ENCODE assay signal across 8 cellular contexts in the genomic region with DNA sequence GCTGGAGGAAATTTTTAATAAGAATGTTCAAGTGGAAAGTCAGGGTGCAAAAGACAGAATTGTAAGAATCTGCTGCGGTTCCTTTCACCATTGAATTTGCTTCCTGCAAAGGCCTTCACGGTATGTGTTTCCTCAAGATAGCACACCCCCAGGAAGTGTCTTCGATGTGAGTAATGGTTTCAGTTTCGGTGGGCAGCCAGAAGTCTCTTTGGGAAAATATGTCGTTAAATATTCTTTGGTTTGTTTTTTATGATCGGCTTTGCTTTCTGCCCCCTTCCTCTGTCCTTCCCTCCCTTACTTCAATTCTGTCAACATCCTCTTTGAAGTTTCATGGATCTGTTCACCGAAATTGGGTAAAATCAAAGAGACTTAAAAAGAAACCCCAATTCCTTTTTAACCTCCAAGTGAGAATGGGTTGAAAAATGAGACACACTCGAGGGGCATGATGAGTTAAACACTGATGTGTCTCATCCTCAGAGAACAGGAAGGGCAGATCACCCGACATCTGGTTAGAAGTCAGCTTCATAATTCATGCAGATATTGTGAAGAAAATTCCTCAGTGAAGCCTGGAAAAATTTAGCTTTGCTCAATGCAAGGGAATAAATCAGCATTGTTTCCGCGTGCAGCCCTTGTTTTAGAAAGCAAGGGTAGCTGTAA.
DNase-seq lines count a peak whose midpoint lies in the region; ATAC-seq, FAIRE-seq and TF ChIP-seq lines count a peak whose summit lies in the region.

No MANE protein-coding gene starts in this region.

- TF ChIP-seq CTCF in endothelial cell of umbilical vein (IDR thresholded peaks at IDR 0.05; ENCODE audit: extremely low read depth in 1 of 2, insufficient read depth in 1 of 2, low read depth in 1 of 2, low read length in 2 of 2) = no peak
- TF ChIP-seq CTCF in gastrocnemius medialis (IDR thresholded peaks at IDR 0.05 in 4 of 5, conservative IDR thresholded peaks at IDR 0.05 in 1 of 5) = no peak

- peaks cover 41% of the 10 kb centered on the region for H3K27me3 Mint-ChIP-seq in activated naive CD4-positive, alpha-beta T cell treated with anti-CD3 and anti-CD28 coated beads, Interleukin-2, amount 10 ng/mL, durations not matched to agents 7 days and 5 days

- in situ Hi-C loops in gastrocnemius medialis (cut with MboI; ENCODE audit: low sequenced_read_pairs in 4 of 4) = loop anchor here in 3 of 4 donors (10.0 to 25.0 kb wide), 4 partner anchors 245 to 820 kb away; no protein-coding TSS in a partner anchor

- peaks cover 20% of the 10 kb centered on the region for H3K4me1 Mint-ChIP-seq in activated naive CD4-positive, alpha-beta T cell treated with anti-CD3 and anti-CD28 coated beads, Interleukin-2, amount 10 ng/mL, durations not matched to agents 7 days and 5 days

- WGBS in aorta, 2 donors = 68 to 75% methylated on average over 11 of the region's 11 CpGs

- peak; percentile 40 for DNase-seq in activated naive CD4-positive, alpha-beta T cell treated with anti-CD3 and anti-CD28 coated beads, Interleukin-2, amount 10 ng/mL, durations not matched to agents 7 days and 5 days
- no peak for DNase-seq in activated naive CD4-positive, alpha-beta T cell treated with Interleukin-2 at 50 U/mL for 16 hours
- DNase-seq in NOMO-1 treated with dmso at 0.1 percent for 144 hours (lab: John Stamatoyannopoulos, UW; ENCODE audit: unreplicated experiment) = peak; percentile 80
- peak; percentile 86 for DNase-seq in endothelial cell of umbilical vein (ENCODE audit: low read depth, low spot score)
- DNase-seq in gastrocnemius medialis = no peak
- no peak for DNase-seq in aorta
- DNase-seq in posterior vena cava (ENCODE audit: low spot score) = no peak

- H3K9me3 Mint-ChIP-seq in activated naive CD4-positive, alpha-beta T cell treated with anti-CD3 and anti-CD28 coated beads, Interleukin-2, amount 10 ng/mL, durations not matched to agents 7 days and 5 days = no peaks in the 10 kb centered on the region

- peak; percentile 98 for FAIRE-seq in endothelial cell of umbilical vein (lab: Jason Lieb, UNC)

- CTCF ChIA-PET in activated naive CD4-positive, alpha-beta T cell treated with anti-CD3 and anti-CD28 coated beads, Interleukin-2, amount 10 ng/mL, durations not matched to agents 7 days and 5 days (lab: Charles Lee) = no interaction called here
- CTCF ChIA-PET in endothelial cell of umbilical vein (lab: Charles Lee) = interaction anchor here (1.1 to 2.2 kb wide), 3 partner anchors 301 to 907 kb away, joined by 3 to 5 read pairs (median 5); no protein-coding TSS in a partner anchor

- BruUV-seq in endothelial cell of umbilical vein (replicated peaks; lab: Mats Ljungman, UMichigan) = no TSS peak

- H3K27ac ChIP-seq in endothelial cell of umbilical vein (ENCODE audit: insufficient read depth, low read depth, low read length) (peak overlapping the region; percentile 91), gastrocnemius medialis (peak overlapping the region; percentile 32 to 72 (median 59)), aorta (ENCODE audit: low read depth in 1 of 2, low read length in 2 of 2) (no peak overlapping the region)

- ATAC-seq in gastrocnemius medialis (no peak), aorta (ENCODE audit: low FRiP score) (no peak), GM19395 (IDR thresholded peaks at IDR 0.05; ENCODE audit: unreplicated experiment) (no peak)

- H3K4me2 ChIP-seq in endothelial cell of umbilical vein (ENCODE audit: insufficient read depth, low read length) = peak overlapping the region; percentile 96

- H3K36me3 ChIP-seq in endothelial cell of umbilical vein (ENCODE audit: control insufficient read depth in 2 of 2, extremely low read depth in 1 of 2, insufficient read depth in 2 of 2, low read length in 2 of 2) (no peaks in the 10 kb centered on the region), gastrocnemius medialis (no peaks in the 10 kb centered on the region), aorta (ENCODE audit: control insufficient read depth in 1 of 2, insufficient read depth in 2 of 2, low read length in 1 of 2) (no peaks in the 10 kb centered on the region)

- H3K27ac Mint-ChIP-seq in activated naive CD4-positive, alpha-beta T cell treated with anti-CD3 and anti-CD28 coated beads, Interleukin-2, amount 10 ng/mL, durations not matched to agents 7 days and 5 days = peak overlapping the region; percentile 47

- H3K36me3 Mint-ChIP-seq in activated naive CD4-positive, alpha-beta T cell treated with anti-CD3 and anti-CD28 coated beads, Interleukin-2, amount 10 ng/mL, durations not matched to agents 7 days and 5 days = no peaks in the 10 kb centered on the region

- no peaks in the 10 kb centered on the region for H3K79me2 ChIP-seq in endothelial cell of umbilical vein (ENCODE audit: control insufficient read depth, insufficient read depth, low read length)

- H3K4me3 Mint-ChIP-seq in activated naive CD4-positive, alpha-beta T cell treated with anti-CD3 and anti-CD28 coated beads, Interleukin-2, amount 10 ng/mL, durations not matched to agents 7 days and 5 days = peak overlapping the region; percentile 62

- H3K9ac ChIP-seq in endothelial cell of umbilical vein (replicated peaks; ENCODE audit: extremely low read depth, insufficient read depth, low read length) = peak overlapping the region; percentile 88

- H2AFZ ChIP-seq in endothelial cell of umbilical vein (ENCODE audit: low read depth, low read length) = peak overlapping the region; percentile 73

- no peaks in the 10 kb centered on the region for H4K20me1 ChIP-seq in endothelial cell of umbilical vein (replicated peaks; ENCODE audit: control insufficient read depth, extremely low read depth, insufficient read depth, low read length)

- intact Hi-C loops in endothelial cell of umbilical vein (cut with micrococcal nuclease) = loop anchor here (1.0 to 10.0 kb wide), 6 partner anchors 295 to 1070 kb away; a partner anchor contains a TSS
- intact Hi-C loops in gastrocnemius medialis (cut with DNase I; ENCODE audit: low total_unique reads) = loop anchor here (10.0 kb wide), 1 partner anchor 657 kb away; no protein-coding TSS in a partner anchor
- intact Hi-C loops in aorta (cut with DNase I) = loop anchor here (10.0 kb wide), 4 partner anchors 143 to 797 kb away; no protein-coding TSS in a partner anchor
- intact Hi-C loops in posterior vena cava (cut with DNase I) = loop anchor here in 1 of 2 donors (10.0 kb wide), 3 partner anchors 143 to 427 kb away; a partner anchor contains a TSS

- TF ChIP-seq POLR2A in endothelial cell of umbilical vein (IDR thresholded peaks at IDR 0.05; ENCODE audit: low read depth, low read length) = peak; percentile 50
- TF ChIP-seq POLR2A in gastrocnemius medialis (IDR thresholded peaks at IDR 0.05) = no peak

- H3K4me1 ChIP-seq in endothelial cell of umbilical vein (ENCODE audit: control insufficient read depth, extremely low read depth, insufficient read depth, low read length) = peaks cover 28% of the 10 kb centered on the region
- H3K4me1 ChIP-seq in gastrocnemius medialis = peaks cover 0 to 4% of the 10 kb centered on the region in 2 donors
- peaks cover 0 to 4% of the 10 kb centered on the region in 2 donors for H3K4me1 ChIP-seq in aorta (ENCODE audit: control insufficient read depth in 1 of 2, insufficient read depth in 2 of 2, low read length in 2 of 2)

- POLR2A ChIA-PET in endothelial cell of umbilical vein (lab: Charles Lee) = interaction anchor here (0.6 kb wide), 1 partner anchor 845 kb away, joined by 4 read pairs; no protein-coding TSS in a partner anchor

- H3K9me3 ChIP-seq in endothelial cell of umbilical vein (replicated peaks; ENCODE audit: control insufficient read depth, insufficient read depth, low read length) = no peaks in the 10 kb centered on the region
- H3K9me3 ChIP-seq in gastrocnemius medialis = no peaks in the 10 kb centered on the region
- no peaks in the 10 kb centered on the region for H3K9me3 ChIP-seq in aorta (ENCODE audit: control insufficient read depth, low read length)

- H3K27me3 ChIP-seq in endothelial cell of umbilical vein (ENCODE audit: control insufficient read depth in 2 of 2, insufficient read depth in 2 of 2, low read length in 2 of 2) (no peaks in the 10 kb centered on the region), gastrocnemius medialis (no peaks in the 10 kb centered on the region), aorta (ENCODE audit: control insufficient read depth in 1 of 2, insufficient read depth in 2 of 2, low read length in 1 of 2) (no peaks in the 10 kb centered on the region)

- H3K4me3 ChIP-seq in endothelial cell of umbilical vein (replicated peaks in 1 of 3; ENCODE audit: insufficient read depth in 1 of 3, low read depth in 1 of 3, low read length in 3 of 3) (peak overlapping the region; percentile 16 to 83 (median 34)), gastrocnemius medialis (peak overlapping the region; percentile 2 to 33 (median 23)), aorta (ENCODE audit: low read length in 2 of 2) (no peak overlapping the region)

- dilution Hi-C loops in endothelial cell of umbilical vein (cut with MboI; ENCODE audit: extremely low pct_ligation_motif_present, low sequenced_read_pairs) = no loop called here

- H3K9me1 ChIP-seq in endothelial cell of umbilical vein (replicated peaks; ENCODE audit: control insufficient read depth, extremely low read depth, insufficient read depth, low read length) = no peaks in the 10 kb centered on the region

TF ChIP-seq in endothelial cell of umbilical vein, 7 proteins besides CTCF, POLR2A, EP300 and RAD21:
- TF ChIP-seq GATA2 (IDR thresholded peaks at IDR 0.05; ENCODE audit: insufficient read depth, insufficient read length, low read depth, low read length) (peak; percentile 92), EZH2 (IDR thresholded peaks at IDR 0.05; ENCODE audit: borderline replicate concordance, low read depth, low read length, severe bottlenecking) (no peak), JUN (IDR thresholded peaks at IDR 0.05; ENCODE audit: borderline replicate concordance, insufficient read depth, insufficient read length, low read depth) (peak; percentile 60), MYC (IDR thresholded peaks at IDR 0.05; ENCODE audit: low read depth, low read length) (no peak), POLR2AphosphoS5 (IDR thresholded peaks at IDR 0.05; ENCODE audit: insufficient read depth, low read depth, low read length) (peak; percentile 87), FOS (IDR thresholded peaks at IDR 0.05; ENCODE audit: borderline replicate concordance, insufficient read depth, low read length) (peak; percentile 71)
- TF ChIP-seq, protein P1, sequence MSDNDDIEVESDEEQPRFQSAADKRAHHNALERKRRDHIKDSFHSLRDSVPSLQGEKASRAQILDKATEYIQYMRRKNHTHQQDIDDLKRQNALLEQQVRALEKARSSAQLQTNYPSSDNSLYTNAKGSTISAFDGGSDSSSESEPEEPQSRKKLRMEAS (IDR thresholded peaks at IDR 0.05; ENCODE audit: insufficient read depth, insufficient read length) = no peak

Comparison
In these comparisons a context has a peak if more than half of its experiments do, and no peak if none do; other contexts are left out.
1. DNase-seq: peak in activated naive CD4-positive, alpha-beta T cell treated with anti-CD3 and anti-CD28 coated beads, Interleukin-2, amount 10 ng/mL, durations not matched to agents 7 days and 5 days (single experiment), NOMO-1 treated with dmso at 0.1 percent for 144 hours (single experiment) and endothelial cell of umbilical vein (single experiment); none in activated naive CD4-positive, alpha-beta T cell treated with Interleukin-2 at 50 U/mL for 16 hours (single experiment), gastrocnemius medialis (0 of 2), aorta (0 of 2) and posterior vena cava (single experiment).
2. H3K27ac ChIP-seq: peak in endothelial cell of umbilical vein (single experiment) and gastrocnemius medialis (4 of 4); none in aorta (0 of 2).
3. H3K4me3 ChIP-seq: peak in endothelial cell of umbilical vein (3 of 3) and gastrocnemius medialis (4 of 4); none in aorta (0 of 2).